Comparison of ENCODE assay signal across 23 cellular contexts in genomic region chr12:89359615-89360014, GRCh38.
"Had no signal": no experiment of that assay in that cellular context is flagged by ENCODE, and none has a peak within 500 bp of the region (broad histone marks: within the 10 kb centered on the region; RNA-seq: fewer than 3 reads in every experiment).

No MANE protein-coding gene starts in this region.

- H3K4me3 Mint-ChIP-seq: naive thymus-derived CD8-positive, alpha-beta T cell; nephron; stimulated activated effector memory CD8-positive, alpha-beta T cell treated with anti-CD3 and anti-CD28 coated beads, Interleukin-12 subunit alpha, Interleukin-12 subunit beta, amount 100 ng/mL, for 72 hours; stimulated activated naive CD8-positive, alpha-beta T cell treated with anti-CD3 and anti-CD28 coated beads, Interleukin-15, Interleukin-2, amounts not matched to agents 100 ng/mL and 50 ng/mL, for 24 hours had no signal

- H3K27me3 ChIP-seq: heart right ventricle, hepatocyte, ovary, right atrium auricular region, sigmoid colon, spleen, suprapubic skin, tibial artery, upper lobe of right lung had no signal

- H3K9me3 Mint-ChIP-seq: naive thymus-derived CD8-positive, alpha-beta T cell; nephron; stimulated activated effector memory CD8-positive, alpha-beta T cell treated with anti-CD3 and anti-CD28 coated beads, Interleukin-12 subunit alpha, Interleukin-12 subunit beta, amount 100 ng/mL, for 72 hours; stimulated activated naive CD8-positive, alpha-beta T cell treated with anti-CD3 and anti-CD28 coated beads, Interleukin-15, Interleukin-2, amounts not matched to agents 100 ng/mL and 50 ng/mL, for 24 hours had no signal

- H3K4me2 ChIP-seq: hepatocyte had no signal

- H3K36me3 Mint-ChIP-seq: naive thymus-derived CD8-positive, alpha-beta T cell had no signal

- H3K27ac ChIP-seq: heart right ventricle, hepatocyte, left ventricle myocardium inferior, ovary, right atrium auricular region, sigmoid colon, spleen, suprapubic skin, thoracic aorta, tibial artery, upper lobe of right lung had no signal

- ATAC-seq: heart right ventricle; naive thymus-derived CD8-positive, alpha-beta T cell; stimulated activated effector memory CD8-positive, alpha-beta T cell treated with anti-CD3 and anti-CD28 coated beads, Interleukin-12 subunit alpha, Interleukin-12 subunit beta, amount 100 ng/mL, for 72 hours; upper lobe of right lung had no signal

- H3K36me3 ChIP-seq: ovary, right atrium auricular region, suprapubic skin, thoracic aorta had no signal

- H3K27ac Mint-ChIP-seq: naive thymus-derived CD8-positive, alpha-beta T cell; stimulated activated effector memory CD8-positive, alpha-beta T cell treated with anti-CD3 and anti-CD28 coated beads, Interleukin-12 subunit alpha, Interleukin-12 subunit beta, amount 100 ng/mL, for 72 hours; stimulated activated naive CD8-positive, alpha-beta T cell treated with anti-CD3 and anti-CD28 coated beads, Interleukin-15, Interleukin-2, amounts not matched to agents 100 ng/mL and 50 ng/mL, for 24 hours had no signal

- H2AFZ ChIP-seq: hepatocyte had no signal

- H3K27me3 Mint-ChIP-seq: progenitor cell of endocrine pancreas had no signal

- DNase-seq: heart right ventricle; islet precursor cell; left ventricle myocardium inferior; midbrain; naive thymus-derived CD8-positive, alpha-beta T cell; ovary; sigmoid colon; small intestine; spleen; stimulated activated CD4-positive, alpha-beta T cell treated with anti-CD3 and anti-CD28 coated beads, Interleukin-4, amount 100 ng/mL, for 24 hours; stimulated activated naive CD4-positive, alpha-beta T cell; tibial artery; trophoblast cell; upper lobe of right lung had no signal

- H3K4me3 ChIP-seq: heart right ventricle, hepatocyte, left ventricle myocardium inferior, lung, ovary, right atrium auricular region, sigmoid colon, spleen, suprapubic skin, thoracic aorta, tibial artery, upper lobe of right lung had no signal

- H3K9me3 ChIP-seq: heart right ventricle, left ventricle myocardium inferior, ovary, right atrium auricular region, sigmoid colon, spleen, suprapubic skin, thoracic aorta, tibial artery, upper lobe of right lung had no signal
